Comparison of ENCODE assay signal across 17 cellular contexts in the genomic region with DNA sequence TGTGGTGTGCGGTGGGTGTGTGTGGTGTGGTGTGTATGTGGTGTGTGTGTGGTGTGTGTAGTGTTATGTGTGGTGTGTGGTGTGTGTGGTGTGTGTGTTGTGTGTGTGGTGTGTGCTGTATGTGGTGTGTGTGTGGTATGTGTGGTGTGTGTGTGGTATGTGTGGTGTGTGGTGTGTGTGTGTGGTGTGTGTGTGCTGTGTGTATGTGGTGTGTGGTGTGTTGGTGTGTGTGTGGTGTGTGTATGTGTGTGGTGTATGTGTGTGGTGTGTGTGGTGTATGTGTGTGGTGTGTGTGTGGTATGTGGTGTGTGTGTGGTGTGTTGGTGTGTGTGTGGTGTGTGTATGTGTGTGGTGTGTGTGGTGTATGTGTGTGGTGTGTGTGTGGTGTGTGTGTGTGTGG.
A peak's percentile ranks its signal among the peaks of the same experiment; 100 is the strongest.
DNase-seq lines count a peak whose midpoint lies in the region; ATAC-seq, FAIRE-seq and TF ChIP-seq lines count a peak whose summit lies in the region.
"Had no signal": no experiment of that assay in that cellular context is flagged by ENCODE, and none has a peak within 500 bp of the region (broad histone marks: within the 10 kb centered on the region; RNA-seq: fewer than 3 reads in every experiment).

No MANE protein-coding gene starts in this region.

- intact Hi-C loops in HepG2 (cut with micrococcal nuclease; ENCODE audit: unreplicated experiment), result no loop called here
- intact Hi-C loops in right lobe of liver (cut with DNase I), result no loop called here
- intact Hi-C loops in testis (cut with DNase I; ENCODE audit: low total_unique reads), result no loop called here
- intact Hi-C loops in breast epithelium (cut with DNase I; ENCODE audit: low total_unique reads), result no loop called here

- peaks cover 1 to 10% of the 10 kb centered on the region in 2 experiments; a peak in 2 of 5 replicates for H3K27me3 ChIP-seq in HepG2 (ENCODE audit: control insufficient read depth in 1 of 2, insufficient read depth in 2 of 2, low read length in 2 of 2)
- no peaks in the 10 kb centered on the region for H3K27me3 ChIP-seq in right lobe of liver
- H3K27me3 ChIP-seq in testis, result no peaks in the 10 kb centered on the region
- peaks cover 0 to 3% of the 10 kb centered on the region in 2 donors for H3K27me3 ChIP-seq in breast epithelium
- H3K27me3 ChIP-seq: SJSA1 had no signal

- H3K79me2 ChIP-seq in HepG2 (ENCODE audit: insufficient read depth, low read length), result no peaks in the 10 kb centered on the region

- no peaks in the 10 kb centered on the region for H4K20me1 ChIP-seq in HepG2 (ENCODE audit: insufficient read depth, low read length)

- WGBS in HepG2 (ENCODE audit: low lambda C conversion rate), result 33% methylated on average over 1 of the region's 1 CpG
- WGBS in right lobe of liver (ENCODE audit: insufficient coverage, low coverage, low lambda C conversion rate, missing lambda C conversion rate), result 29% methylated on average over 1 of the region's 1 CpG
- 0 to 57% methylated on average over 1 of the region's 1 CpG for WGBS in testis, 2 donors

- no peak for TF ChIP-seq RAD21 in HepG2 (CRISPR knock-in tag; IDR thresholded peaks at IDR 0.05)

- no peak for DNase-seq in HepG2 (ENCODE audit: low spot score)
- DNase-seq in right lobe of liver, result no peak
- DNase-seq in HTR-8/SVneo (ENCODE audit: insufficient read length, low spot score), result no peak
- no peak for DNase-seq in endothelial cell (ENCODE audit: low spot score)
- no peak for DNase-seq in testis
- DNase-seq in NCI-H82 (lab: John Stamatoyannopoulos, UW), result no peak
- DNase-seq in breast epithelium (ENCODE audit: low spot score in 2 of 2), result no peak
- DNase-seq: COR-L47, EL, GM23248, NCI-H1436, NCI-H2029 treated with DMSO at 0.1 percent for 48 hours, NCI-H748 treated with DMSO at 0.1 percent for 48 hours, PC-9 had no signal

- H3K27me3 Mint-ChIP-seq in endothelial cell (ENCODE audit: unreplicated experiment), result peaks cover 8% of the 10 kb centered on the region

- peaks cover 6% of the 10 kb centered on the region for H3K36me3 Mint-ChIP-seq in endothelial cell (ENCODE audit: low read depth, unreplicated experiment)

- TF ChIP-seq CTCF in HepG2 (CRISPR knock-in tag; IDR thresholded peaks at IDR 0.05), result no peak
- TF ChIP-seq CTCF in right lobe of liver (IDR thresholded peaks at IDR 0.05), result no peak
- TF ChIP-seq CTCF in endothelial cell (IDR thresholded peaks at IDR 0.05; ENCODE audit: unreplicated experiment), result no peak
- no peak for TF ChIP-seq CTCF in testis (IDR thresholded peaks at IDR 0.05)
- no peak for TF ChIP-seq CTCF in breast epithelium (IDR thresholded peaks at IDR 0.05)

- no peaks in the 10 kb centered on the region for H3K9me3 ChIP-seq in HepG2 (ENCODE audit: low read length)
- no peaks in the 10 kb centered on the region for H3K9me3 ChIP-seq in right lobe of liver
- H3K9me3 ChIP-seq in testis, result no peaks in the 10 kb centered on the region
- peaks cover 0 to 6% of the 10 kb centered on the region in 2 donors for H3K9me3 ChIP-seq in breast epithelium
- H3K9me3 ChIP-seq: SJSA1 had no signal

- no peak overlapping the region for H3K27ac Mint-ChIP-seq in endothelial cell (ENCODE audit: unreplicated experiment)

- H3K4me2 ChIP-seq in HepG2 (ENCODE audit: low read depth, low read length), result no peak overlapping the region
- H3K4me2 ChIP-seq: KMS-11, PC-9 had no signal

- H3K4me1 ChIP-seq in HepG2 (ENCODE audit: insufficient read depth, low read length) (no peaks in the 10 kb centered on the region), right lobe of liver (no peaks in the 10 kb centered on the region), testis (peaks cover 37% of the 10 kb centered on the region), breast epithelium (peaks cover 0 to 4% of the 10 kb centered on the region in 2 donors)

- H3K9me3 Mint-ChIP-seq in endothelial cell (ENCODE audit: unreplicated experiment), result no peaks in the 10 kb centered on the region

- H3K4me1 Mint-ChIP-seq in endothelial cell (ENCODE audit: unreplicated experiment), result peaks cover 22% of the 10 kb centered on the region

- in situ Hi-C loops in HepG2 (cut with HindIII; ENCODE audit: extremely low pct_ligation_motif_present, low pct_unique_long_range_greater_than_20kb), result no loop called here

- no peak overlapping the region for H3K27ac ChIP-seq in HepG2 (ENCODE audit: extremely low read length, insufficient read depth, low read length)
- no peak overlapping the region for H3K27ac ChIP-seq in right lobe of liver
- peak overlapping the region; percentile 61 to 79 for H3K27ac ChIP-seq in testis
- H3K27ac ChIP-seq in breast epithelium, result no peak overlapping the region
- H3K27ac ChIP-seq: GM23248, KMS-11, PC-9, SJSA1 had no signal

- peak; percentile 95 for FAIRE-seq in HepG2 (lab: Jason Lieb, UNC)
- peak; percentile 100 for FAIRE-seq in HTR-8/SVneo (lab: Jason Lieb, UNC)

- no TSS peak for BruUV-seq in HepG2 (replicated peaks; lab: Mats Ljungman, UMichigan)

- H3K4me3 Mint-ChIP-seq in endothelial cell (ENCODE audit: unreplicated experiment), result peak overlapping the region; percentile 38

- H3K36me3 ChIP-seq in HepG2 (replicated peaks in 1 of 2; ENCODE audit: control insufficient read depth in 1 of 2, insufficient read depth in 2 of 2, low read length in 2 of 2), result no peaks in the 10 kb centered on the region
- H3K36me3 ChIP-seq in right lobe of liver, result no peaks in the 10 kb centered on the region
- no peaks in the 10 kb centered on the region for H3K36me3 ChIP-seq in testis (ENCODE audit: low read depth, missing control alignments)
- H3K36me3 ChIP-seq in breast epithelium, result no peaks in the 10 kb centered on the region
- H3K36me3 ChIP-seq: SJSA1 had no signal

- H3K9ac ChIP-seq in HepG2 (ENCODE audit: insufficient read depth, low read depth, low read length), result no peak overlapping the region
- H3K9ac ChIP-seq: GM23248, KMS-11 had no signal

- POLR2A ChIA-PET in HepG2 (lab: Yijun Ruan, JAX), result no interaction called here

- H3K4me3 ChIP-seq in HepG2 (replicated peaks in 1 of 3; ENCODE audit: insufficient read depth in 1 of 3, low read depth in 2 of 3, low read length in 3 of 3) (no peak overlapping the region), right lobe of liver (no peak overlapping the region), testis (no peak overlapping the region), breast epithelium (no peak overlapping the region)
- H3K4me3 ChIP-seq: GM23248, PC-9, SJSA1 had no signal

- TF ChIP-seq POLR2A in HepG2 (IDR thresholded peaks at IDR 0.05; ENCODE audit: insufficient read depth in 1 of 2, low read depth in 2 of 2, low read length in 2 of 2) (no peak), right lobe of liver (IDR thresholded peaks at IDR 0.05) (no peak), testis (IDR thresholded peaks at IDR 0.05) (no peak), breast epithelium (IDR thresholded peaks at IDR 0.05) (no peak)

- no peak overlapping the region for H2AFZ ChIP-seq in HepG2 (ENCODE audit: low read length)
- H2AFZ ChIP-seq: GM23248, PC-9 had no signal

- CTCF ChIA-PET in HepG2 (lab: Yijun Ruan, JAX; ENCODE audit: low intra/inter-chr PET ratio, low total read pairs), result no interaction called here

- TF ChIP-seq EP300 in HepG2 (IDR thresholded peaks at IDR 0.05; ENCODE audit: low read depth in 2 of 2, low read length in 2 of 2) (no peak), HepG2 (CRISPR knock-in tag; IDR thresholded peaks at IDR 0.05; ENCODE audit: borderline replicate concordance) (no peak)

- ATAC-seq in HepG2 (no peak), right lobe of liver (no peak), HG02870 (IDR thresholded peaks at IDR 0.05; ENCODE audit: unreplicated experiment) (no peak)

TF ChIP-seq in HepG2, 621 proteins besides CTCF, POLR2A, EP300 and RAD21 (continues in another document):
- TF ChIP-seq, protein P1, sequence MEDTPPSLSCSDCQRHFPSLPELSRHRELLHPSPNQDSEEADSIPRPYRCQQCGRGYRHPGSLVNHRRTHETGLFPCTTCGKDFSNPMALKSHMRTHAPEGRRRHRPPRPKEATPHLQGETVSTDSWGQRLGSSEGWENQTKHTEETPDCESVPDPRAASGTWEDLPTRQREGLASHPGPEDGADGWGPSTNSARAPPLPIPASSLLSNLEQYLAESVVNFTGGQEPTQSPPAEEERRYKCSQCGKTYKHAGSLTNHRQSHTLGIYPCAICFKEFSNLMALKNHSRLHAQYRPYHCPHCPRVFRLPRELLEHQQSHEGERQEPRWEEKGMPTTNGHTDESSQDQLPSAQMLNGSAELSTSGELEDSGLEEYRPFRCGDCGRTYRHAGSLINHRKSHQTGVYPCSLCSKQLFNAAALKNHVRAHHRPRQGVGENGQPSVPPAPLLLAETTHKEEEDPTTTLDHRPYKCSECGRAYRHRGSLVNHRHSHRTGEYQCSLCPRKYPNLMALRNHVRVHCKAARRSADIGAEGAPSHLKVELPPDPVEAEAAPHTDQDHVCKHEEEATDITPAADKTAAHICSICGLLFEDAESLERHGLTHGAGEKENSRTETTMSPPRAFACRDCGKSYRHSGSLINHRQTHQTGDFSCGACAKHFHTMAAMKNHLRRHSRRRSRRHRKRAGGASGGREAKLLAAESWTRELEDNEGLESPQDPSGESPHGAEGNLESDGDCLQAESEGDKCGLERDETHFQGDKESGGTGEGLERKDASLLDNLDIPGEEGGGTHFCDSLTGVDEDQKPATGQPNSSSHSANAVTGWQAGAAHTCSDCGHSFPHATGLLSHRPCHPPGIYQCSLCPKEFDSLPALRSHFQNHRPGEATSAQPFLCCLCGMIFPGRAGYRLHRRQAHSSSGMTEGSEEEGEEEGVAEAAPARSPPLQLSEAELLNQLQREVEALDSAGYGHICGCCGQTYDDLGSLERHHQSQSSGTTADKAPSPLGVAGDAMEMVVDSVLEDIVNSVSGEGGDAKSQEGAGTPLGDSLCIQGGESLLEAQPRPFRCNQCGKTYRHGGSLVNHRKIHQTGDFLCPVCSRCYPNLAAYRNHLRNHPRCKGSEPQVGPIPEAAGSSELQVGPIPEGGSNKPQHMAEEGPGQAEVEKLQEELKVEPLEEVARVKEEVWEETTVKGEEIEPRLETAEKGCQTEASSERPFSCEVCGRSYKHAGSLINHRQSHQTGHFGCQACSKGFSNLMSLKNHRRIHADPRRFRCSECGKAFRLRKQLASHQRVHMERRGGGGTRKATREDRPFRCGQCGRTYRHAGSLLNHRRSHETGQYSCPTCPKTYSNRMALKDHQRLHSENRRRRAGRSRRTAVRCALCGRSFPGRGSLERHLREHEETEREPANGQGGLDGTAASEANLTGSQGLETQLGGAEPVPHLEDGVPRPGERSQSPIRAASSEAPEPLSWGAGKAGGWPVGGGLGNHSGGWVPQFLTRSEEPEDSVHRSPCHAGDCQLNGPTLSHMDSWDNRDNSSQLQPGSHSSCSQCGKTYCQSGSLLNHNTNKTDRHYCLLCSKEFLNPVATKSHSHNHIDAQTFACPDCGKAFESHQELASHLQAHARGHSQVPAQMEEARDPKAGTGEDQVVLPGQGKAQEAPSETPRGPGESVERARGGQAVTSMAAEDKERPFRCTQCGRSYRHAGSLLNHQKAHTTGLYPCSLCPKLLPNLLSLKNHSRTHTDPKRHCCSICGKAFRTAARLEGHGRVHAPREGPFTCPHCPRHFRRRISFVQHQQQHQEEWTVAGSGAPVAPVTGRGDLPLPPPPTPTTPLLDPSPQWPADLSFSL (CRISPR knock-in tag; IDR thresholded peaks at IDR 0.05), result peak; percentile 79; the same call in 1 of the 2 replicates
- no peak for TF ChIP-seq ZNF567 (CRISPR knock-in tag; IDR thresholded peaks at IDR 0.05; ENCODE audit: borderline replicate concordance)
- TF ChIP-seq ZNF589 (CRISPR knock-in tag; conservative IDR thresholded peaks at IDR 0.05), result no peak

Comparison
In these comparisons a context has a peak if more than half of its experiments do, and no peak if none do; other contexts are left out.
1. H3K27ac ChIP-seq: peak in testis (2 of 2); none in HepG2 (single experiment), right lobe of liver (0 of 3) and breast epithelium (0 of 2).